ENCODE assay signal across 1 cellular context in genomic region chr4:137510866-137511265, GRCh38.
TF ChIP-seq lines count a peak whose summit lies in the region.

No MANE protein-coding gene starts in this region.

TF ChIP-seq in SK-N-SH, 30 proteins besides CTCF, POLR2A, EP300 and RAD21 (continued from another document):
- no peak for TF ChIP-seq USF1 (IDR thresholded peaks at IDR 0.05; ENCODE audit: borderline replicate concordance, low read depth)
- TF ChIP-seq TCF12 (IDR thresholded peaks at IDR 0.05) = peak; percentile 83
- TF ChIP-seq TEAD4 (IDR thresholded peaks at IDR 0.05; ENCODE audit: borderline replicate concordance, insufficient read depth) = peak; percentile 28; the same call in 1 of the 2 replicates
- no peak for TF ChIP-seq IRF3 (IDR thresholded peaks at IDR 0.05; ENCODE audit: low read depth, low read length)
- peak; percentile 28; the same call in 1 of the 2 replicates for TF ChIP-seq MAX (IDR thresholded peaks at IDR 0.05; ENCODE audit: low read depth)
- TF ChIP-seq GABPA (IDR thresholded peaks at IDR 0.05; ENCODE audit: low read depth) = no peak
- no peak for TF ChIP-seq NRF1 (IDR thresholded peaks at IDR 0.05; ENCODE audit: low read depth, low read length)
- no peak; the same call in 1 of the 2 replicates for TF ChIP-seq YY1 (IDR thresholded peaks at IDR 0.05; ENCODE audit: low read depth)
- no peak; the same call in 1 of the 2 replicates for TF ChIP-seq MEF2A (IDR thresholded peaks at IDR 0.05; ENCODE audit: borderline replicate concordance, low read depth)
